Comparison of ENCODE assay signal across 3 cellular contexts in genomic region chr6:33063435-33063834, GRCh38. TPM values are rescaled to one million over a fixed set of nuclear protein-coding genes. Genes with fewer than 3 reads are reported as not detected.
"Had no signal": no experiment of that assay in that cellular context is flagged by ENCODE, and none has a peak within 500 bp of the region (broad histone marks: within the 10 kb centered on the region; RNA-seq: fewer than 3 reads in every experiment).

No MANE protein-coding gene starts in this region.

RNA-seq across cellular contexts. Expression of gene HLA-DPA1, which starts 10.0 kb away (rescaled TPM):
- polyA plus RNA-seq: neural cell had no signal

RNA-seq across cellular contexts. Expression of gene HLA-DOA, which starts 54.0 kb away (rescaled TPM):
- total RNA-seq: pulmonary artery endothelial cell had no signal
- polyA plus RNA-seq: smooth muscle cell had no signal
